28 cellular contexts compared by ENCODE assay signal in genomic region chr2:45837812-45838341, GRCh38.
"Had no signal": no experiment of that assay in that cellular context is flagged by ENCODE, and none has a peak within 500 bp of the region (broad histone marks: within the 10 kb centered on the region; RNA-seq: fewer than 3 reads in every experiment).

No MANE protein-coding gene starts in this region.

- H3K27me3 ChIP-seq: adrenal gland, ascending aorta, brain microvascular endothelial cell, neutrophil, pancreas, tibial nerve had no signal

- H3K4me1 ChIP-seq: psoas muscle had no signal

- H3K27ac Mint-ChIP-seq: activated CD4-positive, alpha-beta T cell treated with anti-CD3 and anti-CD28 coated beads for 36 hours; activated naive CD8-positive, alpha-beta T cell; activated T-helper 2 cell treated with anti-CD3 and anti-CD28 coated beads, Interferon-gamma antibody, Interleukin-2, Interleukin-4, amounts not matched to agents 10 μg/mL and 5 μg/mL and 100 μg/mL, durations not matched to agents 14 hours and 24 hours and 36 hours; immature natural killer cell; natural killer cell treated with Interleukin-12 subunit alpha and Interleukin-12 subunit beta and Interleukin-15 and Interleukin-18, amount 100 ng/mL, for 72 hours; WTC11 had no signal

- H3K36me3 ChIP-seq: adrenal gland, ascending aorta, brain microvascular endothelial cell, lower lobe of right lung, neutrophil, pancreas, tibial nerve had no signal

- H3K9me3 Mint-ChIP-seq: activated T-cell treated with anti-CD3 and anti-CD28 coated beads, Interleukin-2, amount 50 U/mL, for 4 hours; activated T-helper 2 cell treated with anti-CD3 and anti-CD28 coated beads, Interferon-gamma antibody, Interleukin-2, Interleukin-4, amounts not matched to agents 10 μg/mL and 5 μg/mL and 100 μg/mL, durations not matched to agents 14 hours and 24 hours and 36 hours; immature natural killer cell; natural killer cell treated with Interleukin-12 subunit alpha and Interleukin-12 subunit beta and Interleukin-15 and Interleukin-18, amount 100 ng/mL, for 72 hours; stimulated activated naive CD8-positive, alpha-beta T cell treated with anti-CD3 and anti-CD28 coated beads, Interleukin-15, amount 100 ng/mL, for 72 hours; WTC11 had no signal

- ATAC-seq: activated CD4-positive, alpha-beta T cell treated with anti-CD3 and anti-CD28 coated beads for 36 hours; activated T-cell treated with anti-CD3 and anti-CD28 coated beads, Interleukin-2, amount 50 U/mL, for 4 hours; esophagus mucosa; left lobe of liver; lower lobe of right lung; natural killer cell treated with Interleukin-12 subunit alpha and Interleukin-12 subunit beta and Interleukin-15 and Interleukin-18, amount 100 ng/mL, for 72 hours; pancreas; psoas muscle; right cardiac atrium; stimulated activated naive CD8-positive, alpha-beta T cell treated with anti-CD3 and anti-CD28 coated beads, Interleukin-15, amount 100 ng/mL, for 72 hours; WTC11 had no signal

- H3K4me3 Mint-ChIP-seq: activated CD4-positive, alpha-beta T cell treated with anti-CD3 and anti-CD28 coated beads for 36 hours; activated naive CD8-positive, alpha-beta T cell; activated T-cell treated with anti-CD3 and anti-CD28 coated beads, Interleukin-2, amount 50 U/mL, for 4 hours; immature natural killer cell; natural killer cell treated with Interleukin-12 subunit alpha and Interleukin-12 subunit beta and Interleukin-15 and Interleukin-18, amount 100 ng/mL, for 72 hours; stimulated activated naive CD8-positive, alpha-beta T cell treated with anti-CD3 and anti-CD28 coated beads, Interleukin-15, amount 100 ng/mL, for 72 hours; WTC11 had no signal

- H3K4me3 ChIP-seq: adrenal gland, ascending aorta, lower lobe of right lung, pancreas, psoas muscle, tibial nerve had no signal

- H3K27ac ChIP-seq: adrenal gland, ascending aorta, brain microvascular endothelial cell, lower lobe of right lung, neutrophil, pancreas, psoas muscle, tibial nerve had no signal

- H3K27me3 Mint-ChIP-seq: activated naive CD8-positive, alpha-beta T cell; natural killer cell treated with Interleukin-12 subunit alpha and Interleukin-12 subunit beta and Interleukin-15 and Interleukin-18, amount 100 ng/mL, for 72 hours; stimulated activated naive CD8-positive, alpha-beta T cell treated with anti-CD3 and anti-CD28 coated beads, Interleukin-15, amount 100 ng/mL, for 72 hours had no signal

- DNase-seq: activated CD4-positive, alpha-beta T cell treated with anti-CD3 and anti-CD28 coated beads for 36 hours; activated CD4-positive, alpha-beta T cell treated with anti-CD3 and anti-CD28 coated beads, Interleukin-2, amount 50 U/mL, for 4 hours; activated CD8-positive, alpha-beta memory T cell treated with anti-CD3 and anti-CD28 coated beads, Interleukin-2, amount 50 U/mL, for 48 hours; activated naive CD4-positive, alpha-beta T cell; activated T-cell treated with anti-CD3 and anti-CD28 coated beads, Interleukin-2, amount 50 U/mL, for 4 hours; adrenal gland; brain microvascular endothelial cell; caudate nucleus; effector memory CD4-positive, alpha-beta T cell; foreskin melanocyte; immature natural killer cell; lower lobe of right lung; midbrain; pancreas; psoas muscle; right cardiac atrium; stimulated activated CD4-positive, alpha-beta T cell treated with anti-CD3 and anti-CD28 coated beads, Interleukin-4, amount 100 ng/mL, for 4 hours; stimulated activated naive CD8-positive, alpha-beta T cell treated with anti-CD3 and anti-CD28 coated beads, Interleukin-15, amount 100 ng/mL, for 72 hours; T-helper 9 cell had no signal

- H3K36me3 Mint-ChIP-seq: immature natural killer cell; natural killer cell treated with Interleukin-12 subunit alpha and Interleukin-12 subunit beta and Interleukin-15 and Interleukin-18, amount 100 ng/mL, for 72 hours; WTC11 had no signal

- H3K9me3 ChIP-seq: adrenal gland, ascending aorta, lower lobe of right lung, neutrophil, pancreas, psoas muscle, tibial nerve had no signal
